In genomic region chr12:11686135-11686534, GRCh38 we compare ENCODE assay signal across 24 cellular contexts. TPM values are rescaled to one million over a fixed set of nuclear protein-coding genes. Genes with fewer than 3 reads are reported as not detected.
DNase-seq lines count a peak whose midpoint lies in the region; ATAC-seq and TF ChIP-seq lines count a peak whose summit lies in the region.
"Had no signal": no experiment of that assay in that cellular context is flagged by ENCODE, and none has a peak within 500 bp of the region (broad histone marks: within the 10 kb centered on the region; RNA-seq: fewer than 3 reads in every experiment).

No MANE protein-coding gene starts in this region.

- CTCF ChIA-PET in HEK293 (lab: Yijun Ruan, JAX) (no interaction called here), WTC11 (lab: Charles Lee) (interaction anchor here (1.2 to 1.5 kb wide), 2 partner anchors 105 to 347 kb away, joined by 4 to 5 read pairs; no protein-coding TSS in a partner anchor)

- no peak overlapping the region for H3K4me3 Mint-ChIP-seq in WTC11
- no peak overlapping the region for H3K4me3 Mint-ChIP-seq in immature natural killer cell
- H3K4me3 Mint-ChIP-seq: activated T-cell treated with anti-CD3 and anti-CD28 coated beads, Interleukin-2, amount 50 U/mL, for 24 hours; CD4-positive, alpha-beta T cell had no signal

- H3K9me3 Mint-ChIP-seq in WTC11 (peaks cover 7% of the 10 kb centered on the region), immature natural killer cell (no peaks in the 10 kb centered on the region)
- H3K9me3 Mint-ChIP-seq: CD4-positive, alpha-beta T cell had no signal

- intact Hi-C loops in sigmoid colon (cut with DNase I), result no loop called here

- H3K36me3 ChIP-seq in HEK293 (ENCODE audit: control insufficient read depth in 2 of 2, insufficient read depth in 1 of 2, low read length in 2 of 2) (no peaks in the 10 kb centered on the region), sigmoid colon (no peaks in the 10 kb centered on the region)
- H3K36me3 ChIP-seq: left ventricle myocardium inferior, prostate gland, uterus had no signal

- no peak overlapping the region for H3K4me3 ChIP-seq in HEK293 (ENCODE audit: low read depth, low read length)
- H3K4me3 ChIP-seq in sigmoid colon, result no peak overlapping the region
- H3K4me3 ChIP-seq: dorsolateral prefrontal cortex, left ventricle myocardium inferior, prostate gland, testis, uterus had no signal

- no peak for TF ChIP-seq POLR2A in sigmoid colon (IDR thresholded peaks at IDR 0.05)

- TF ChIP-seq EP300 in sigmoid colon (IDR thresholded peaks at IDR 0.05), result no peak

- no peaks in the 10 kb centered on the region for H3K9me3 ChIP-seq in HEK293 (ENCODE audit: control insufficient read depth, insufficient read depth, low read depth, low read length)
- no peaks in the 10 kb centered on the region for H3K9me3 ChIP-seq in sigmoid colon
- H3K9me3 ChIP-seq: left ventricle myocardium inferior, prostate gland, testis, uterus had no signal

- H3K27me3 Mint-ChIP-seq in WTC11 (ENCODE audit: low read depth), result no peaks in the 10 kb centered on the region
- H3K27me3 Mint-ChIP-seq in immature natural killer cell (ENCODE audit: low read depth in 3 of 3), result no peaks in the 10 kb centered on the region
- H3K27me3 Mint-ChIP-seq: activated T-cell treated with anti-CD3 and anti-CD28 coated beads, Interleukin-2, amount 50 U/mL, for 24 hours; CD4-positive, alpha-beta T cell had no signal

- H3K27ac Mint-ChIP-seq in WTC11, result peak overlapping the region; percentile 63; the same call in 1 of the 2 replicates
- H3K27ac Mint-ChIP-seq in immature natural killer cell, result peak overlapping the region in 1 of 6 donors; percentile 2
- H3K27ac Mint-ChIP-seq: activated T-cell treated with anti-CD3 and anti-CD28 coated beads, Interleukin-2, amount 50 U/mL, for 24 hours; CD4-positive, alpha-beta T cell had no signal

- H3K36me3 Mint-ChIP-seq in WTC11 (peaks cover 7% of the 10 kb centered on the region; the same call in 1 of the 2 replicates), immature natural killer cell (no peaks in the 10 kb centered on the region)

- no peaks in the 10 kb centered on the region for H3K27me3 ChIP-seq in sigmoid colon
- H3K27me3 ChIP-seq: dorsolateral prefrontal cortex, testis, uterus had no signal

- TF ChIP-seq CTCF in HEK293 (tag by site-specific recombination; IDR thresholded peaks at IDR 0.05) (no peak), WTC11 (IDR thresholded peaks at IDR 0.05) (no peak), sigmoid colon (IDR thresholded peaks at IDR 0.05) (no peak)

- ATAC-seq in WTC11 (no peak; the same call in 1 of the 2 replicates), GM18868 (IDR thresholded peaks at IDR 0.05; ENCODE audit: unreplicated experiment) (no peak)
- ATAC-seq: SK-N-SH treated with all-trans-retinoic acid at 6 μM for 48 hours; stimulated activated naive CD8-positive, alpha-beta T cell treated with anti-CD3 and anti-CD28 coated beads, Interleukin-15, Interleukin-2, amounts not matched to agents 100 U/mL and 50 U/mL, for 24 hours had no signal

- POLR2A ChIA-PET in HEK293 (lab: Yijun Ruan, JAX) (no interaction called here), WTC11 (lab: Charles Lee) (no interaction called here)

- 0 out of 2 replicates have a peak, but pooled peaks cover 4% of the 10 kb centered on the region for H3K4me1 ChIP-seq in HEK293 (ENCODE audit: control insufficient read depth, insufficient read depth, low read length)
- H3K4me1 ChIP-seq in sigmoid colon, result peaks cover 0 to 89% (median 76%) of the 10 kb centered on the region in 4 donors
- H3K4me1 ChIP-seq: testis, uterus had no signal

- H3K27ac ChIP-seq in HEK293 (ENCODE audit: extremely low read depth, low read depth, low read length) (no peak overlapping the region), sigmoid colon (peak overlapping the region in 3 of 4 donors; percentile 71 to 90 (median 87))
- H3K27ac ChIP-seq: dorsolateral prefrontal cortex, left ventricle myocardium inferior, prostate gland, testis, uterus had no signal

- WGBS in sigmoid colon, 2 donors, result 20 to 67% methylated on average over 2 of the region's 2 CpGs

- DNase-seq in NCI-H146 treated with DMSO at 0.1 percent for 48 hours (lab: John Stamatoyannopoulos, UW; ENCODE audit: unreplicated experiment) (peak; percentile 99), WTC11 (ENCODE audit: low spot score) (no peak), sigmoid colon (no peak), immature natural killer cell (no peak)
- no peak for DNase-seq in stimulated activated CD4-positive, alpha-beta T cell treated with anti-CD3 and anti-CD28 coated beads, Interleukin-1b, Interleukin-23, amount 100 ng/mL, for 48 hours
- DNase-seq: activated CD4-positive, alpha-beta T cell treated with anti-CD3 and anti-CD28 coated beads for 4 hours; activated gamma-delta T cell treated with Interleukin-2 at 50 U/mL for 16 hours; activated T-cell treated with anti-CD3 and anti-CD28 coated beads, Interleukin-2, amount 50 U/mL, for 24 hours; CD4-positive, alpha-beta T cell; central memory CD4-positive, alpha-beta T cell; dorsolateral prefrontal cortex; GOT3; left ventricle myocardium inferior; NCI-H1092; NCI-H2081 treated with DMSO at 0.1 percent for 48 hours; NCI-H774; nucleus accumbens; stimulated activated naive CD8-positive, alpha-beta T cell treated with anti-CD3 and anti-CD28 coated beads, Interleukin-15, Interleukin-2, amounts not matched to agents 100 U/mL and 50 U/mL, for 24 hours; testis; uterus had no signal

- peaks cover 35% of the 10 kb centered on the region for H3K4me1 Mint-ChIP-seq in WTC11
- H3K4me1 Mint-ChIP-seq in immature natural killer cell, result peaks cover 7 to 54% of the 10 kb centered on the region in 2 donors

TF ChIP-seq in HEK293, 187 proteins besides CTCF, POLR2A, EP300 and RAD21 (continues in another document):
- no peak for TF ChIP-seq ZFHX2 (tag by site-specific recombination; conservative IDR thresholded peaks at IDR 0.05)
- TF ChIP-seq ZNF692 (tag by site-specific recombination; IDR thresholded peaks at IDR 0.05), result no peak
- TF ChIP-seq BCL11B (tag by site-specific recombination; IDR thresholded peaks at IDR 0.05; ENCODE audit: low read depth), result no peak
- TF ChIP-seq, protein P1, sequence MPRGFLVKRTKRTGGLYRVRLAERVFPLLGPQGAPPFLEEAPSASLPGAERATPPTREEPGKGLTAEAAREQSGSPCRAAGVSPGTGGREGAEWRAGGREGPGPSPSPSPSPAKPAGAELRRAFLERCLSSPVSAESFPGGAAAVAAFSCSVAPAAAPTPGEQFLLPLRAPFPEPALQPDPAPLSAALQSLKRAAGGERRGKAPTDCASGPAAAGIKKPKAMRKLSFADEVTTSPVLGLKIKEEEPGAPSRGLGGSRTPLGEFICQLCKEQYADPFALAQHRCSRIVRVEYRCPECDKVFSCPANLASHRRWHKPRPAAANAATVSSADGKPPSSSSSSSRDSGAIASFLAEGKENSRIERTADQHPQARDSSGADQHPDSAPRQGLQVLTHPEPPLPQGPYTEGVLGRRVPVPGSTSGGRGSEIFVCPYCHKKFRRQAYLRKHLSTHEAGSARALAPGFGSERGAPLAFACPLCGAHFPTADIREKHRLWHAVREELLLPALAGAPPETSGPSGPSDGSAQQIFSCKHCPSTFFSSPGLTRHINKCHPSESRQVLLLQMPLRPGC (tag by site-specific recombination; IDR thresholded peaks at IDR 0.05), result no peak
- no peak for TF ChIP-seq SCRT1 (tag by site-specific recombination; IDR thresholded peaks at IDR 0.05; ENCODE audit: borderline replicate concordance)

TF ChIP-seq in WTC11, 78 proteins besides CTCF, POLR2A, EP300 and RAD21 (continues in another document):
- TF ChIP-seq TCF7 (CRISPR knock-in tag; IDR thresholded peaks at IDR 0.05; ENCODE audit: low read depth) (no peak), E2F4 (CRISPR knock-in tag; IDR thresholded peaks at IDR 0.05; ENCODE audit: borderline replicate concordance, low read depth) (no peak), ZNF263 (CRISPR knock-in tag; IDR thresholded peaks at IDR 0.05; ENCODE audit: low read depth) (no peak), SMAD4 (CRISPR knock-in tag; IDR thresholded peaks at IDR 0.05) (no peak)
- TF ChIP-seq, protein P2, sequence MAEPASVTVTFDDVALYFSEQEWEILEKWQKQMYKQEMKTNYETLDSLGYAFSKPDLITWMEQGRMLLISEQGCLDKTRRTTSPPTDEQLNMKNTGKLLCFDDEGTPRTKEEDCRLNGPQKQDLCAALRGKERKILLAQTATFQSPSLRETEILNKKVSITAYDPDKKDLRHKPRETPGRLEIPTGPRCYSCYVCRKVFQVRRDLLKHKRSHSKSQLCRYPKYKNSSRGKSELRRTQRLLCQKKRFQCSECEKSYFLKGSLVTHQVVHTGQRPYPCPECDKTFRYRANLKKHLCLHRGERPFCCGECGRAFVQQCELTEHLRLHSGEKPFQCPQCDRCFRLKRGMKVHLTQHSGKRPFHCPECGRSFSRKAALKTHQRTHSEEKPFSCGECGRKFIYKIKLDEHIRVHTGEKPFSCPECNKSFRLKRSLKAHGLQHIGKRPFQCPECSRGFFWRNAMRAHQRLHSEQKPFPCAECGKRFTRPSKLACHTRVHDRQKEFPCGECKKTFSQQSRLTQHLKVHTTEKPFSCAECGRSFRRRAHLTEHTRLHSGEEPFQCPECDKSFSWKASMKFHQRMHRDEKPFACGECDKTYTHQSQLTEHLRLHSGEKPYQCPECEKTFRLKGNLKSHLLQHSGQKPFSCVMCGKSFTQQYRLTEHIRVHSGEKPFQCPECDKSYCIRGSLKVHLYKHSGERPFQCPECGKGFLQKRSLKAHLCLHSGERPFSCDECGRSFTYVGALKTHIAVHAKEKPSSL (CRISPR knock-in tag; conservative IDR thresholded peaks at IDR 0.05), result no peak

RNA-seq across cellular contexts. Expression of gene ETV6, which starts 36.7 kb away (rescaled TPM):
- total RNA-seq in WTC11 (2021) (13.8 to 23.5 TPM (median 16.7 TPM) in 3 replicates), sigmoid colon (10 to 100 TPM; 15.7 to 35.2 (median 23.6) TPM)
- polyA plus RNA-seq in sigmoid colon (10 to 100 TPM in 2 of 3 donors, 1 to 10 TPM in 1; 8.4 to 17.3 (median 13.4) TPM), immature natural killer cell (1 to 10 TPM; 3.0 to 5.4 (median 3.2) TPM)
